ENCODE assay signal across 8 cellular contexts in genomic region chr5:94893404-94894145, GRCh38.
DNase-seq lines count a peak whose midpoint lies in the region; ATAC-seq and TF ChIP-seq lines count a peak whose summit lies in the region.

No MANE protein-coding gene starts in this region.

- no peaks in the 10 kb centered on the region for H3K4me1 ChIP-seq in adrenal gland (replicated peaks in 1 of 2)

- WGBS in adrenal gland, 4 donors = 38 to 47% (median 43%) methylated on average over 5 of the region's 5 CpGs

- peak; percentile 46 for TF ChIP-seq CTCF in astrocyte of the spinal cord (IDR thresholded peaks at IDR 0.05; ENCODE audit: low read depth, low read length)
- peak in 2 of 6 experiments; percentile 8 to 9 for TF ChIP-seq CTCF in adrenal gland (IDR thresholded peaks at IDR 0.05)

- H3K4me3 Mint-ChIP-seq in activated CD8-positive, alpha-beta T cell treated with anti-CD3 and anti-CD28 coated beads, Interleukin-2, amount 10 ng/mL, durations not matched to agents 7 days and 5 days = no peak overlapping the region

- intact Hi-C loops in adrenal gland (cut with DNase I) = no loop called here

- H3K9me3 Mint-ChIP-seq in activated CD8-positive, alpha-beta T cell treated with anti-CD3 and anti-CD28 coated beads, Interleukin-2, amount 10 ng/mL, durations not matched to agents 7 days and 5 days (ENCODE audit: insufficient read depth) = no peaks in the 10 kb centered on the region

- H3K27ac ChIP-seq in adrenal gland = no peak overlapping the region

- POLR2A ChIA-PET in activated CD8-positive, alpha-beta T cell treated with anti-CD3 and anti-CD28 coated beads, Interleukin-2, amount 10 ng/mL, durations not matched to agents 7 days and 5 days (lab: Charles Lee) = no interaction called here

- in situ Hi-C loops in astrocyte of the spinal cord (cut with HindIII; ENCODE audit: low sequenced_read_pairs) = no loop called here

- H3K36me3 Mint-ChIP-seq in activated CD8-positive, alpha-beta T cell treated with anti-CD3 and anti-CD28 coated beads, Interleukin-2, amount 10 ng/mL, durations not matched to agents 7 days and 5 days (ENCODE audit: low read depth) = no peaks in the 10 kb centered on the region

- no peaks in the 10 kb centered on the region for H3K9me3 ChIP-seq in adrenal gland (replicated peaks in 1 of 3)

- H3K36me3 ChIP-seq in adrenal gland (replicated peaks in 1 of 2) = no peaks in the 10 kb centered on the region

- CTCF ChIA-PET in activated CD8-positive, alpha-beta T cell treated with anti-CD3 and anti-CD28 coated beads, Interleukin-2, amount 10 ng/mL, durations not matched to agents 7 days and 5 days (lab: Charles Lee) = interaction anchor here (0.6 to 1.6 kb wide), 3 partner anchors 14 to 156 kb away, joined by 3 to 4 read pairs (median 3); no protein-coding TSS in a partner anchor

- no peaks in the 10 kb centered on the region for H3K4me1 Mint-ChIP-seq in activated CD8-positive, alpha-beta T cell treated with anti-CD3 and anti-CD28 coated beads, Interleukin-2, amount 10 ng/mL, durations not matched to agents 7 days and 5 days (ENCODE audit: low read depth)

- H3K27ac Mint-ChIP-seq in activated CD8-positive, alpha-beta T cell treated with anti-CD3 and anti-CD28 coated beads, Interleukin-2, amount 10 ng/mL, durations not matched to agents 7 days and 5 days = no peak overlapping the region

- no peak for TF ChIP-seq POLR2A in adrenal gland (IDR thresholded peaks at IDR 0.05)

- no peak for ATAC-seq in activated CD8-positive, alpha-beta T cell treated with anti-CD3 and anti-CD28 coated beads, Interleukin-2, amount 10 ng/mL, durations not matched to agents 7 days and 5 days
- no peak for ATAC-seq in HG02973 (IDR thresholded peaks at IDR 0.05; ENCODE audit: unreplicated experiment)

- H3K27me3 Mint-ChIP-seq in activated CD8-positive, alpha-beta T cell treated with anti-CD3 and anti-CD28 coated beads, Interleukin-2, amount 10 ng/mL, durations not matched to agents 7 days and 5 days (ENCODE audit: low read depth) = no peaks in the 10 kb centered on the region

- no peak overlapping the region for H3K4me3 ChIP-seq in Jurkat, Clone E6-1 (ENCODE audit: low read length)
- H3K4me3 ChIP-seq in astrocyte of the spinal cord (ENCODE audit: low read depth, low read length) (no peak overlapping the region), adrenal gland (no peak overlapping the region)

- DNase-seq in DMS79 (lab: John Stamatoyannopoulos, UW) = peak; percentile 3
- DNase-seq in Jurkat, Clone E6-1 (ENCODE audit: low read depth, low spot score) = peak; percentile 2
- DNase-seq in astrocyte of the spinal cord (ENCODE audit: low read depth, low spot score) = peak; percentile 26
- peak; percentile 56 for DNase-seq in medulla oblongata (ENCODE audit: extremely low spot score)
- DNase-seq in activated CD8-positive, alpha-beta T cell treated with anti-CD3 and anti-CD28 coated beads, Interleukin-2, amount 10 ng/mL, durations not matched to agents 7 days and 5 days = no peak
- DNase-seq in adrenal gland = no peak
- no peak for DNase-seq in activated T-cell treated with anti-CD3 and anti-CD28 coated beads for 4 hours

- no peaks in the 10 kb centered on the region for H3K27me3 ChIP-seq in adrenal gland

Comparison
In these comparisons a context has a peak if more than half of its experiments do, and no peak if none do; other contexts are left out.
1. DNase-seq: peak in DMS79 (single experiment), Jurkat, Clone E6-1 (single experiment), astrocyte of the spinal cord (single experiment) and medulla oblongata (single experiment); none in activated CD8-positive, alpha-beta T cell treated with anti-CD3 and anti-CD28 coated beads, Interleukin-2, amount 10 ng/mL, durations not matched to agents 7 days and 5 days (single experiment), adrenal gland (0 of 7) and activated T-cell treated with anti-CD3 and anti-CD28 coated beads for 4 hours (single experiment).